Comparison of ENCODE assay signal across 12 cellular contexts in genomic region chrX:20743054-20743453, GRCh38.
"Had no signal": no experiment of that assay in that cellular context is flagged by ENCODE, and none has a peak within 500 bp of the region (broad histone marks: within the 10 kb centered on the region; RNA-seq: fewer than 3 reads in every experiment).

No MANE protein-coding gene starts in this region.

- H3K36me3 ChIP-seq: tibial artery, uterus had no signal

- DNase-seq: activated B cell treated with CpG ODN at 0.5 μM for 24 hours; activated CD4-positive, alpha-beta T cell treated with anti-CD3 and anti-CD28 coated beads, Interleukin-2, amount 10 ng/mL, durations not matched to agents 24 days and 14 days; activated naive CD8-positive, alpha-beta T cell treated with anti-CD3 and anti-CD28 coated beads for 36 hours; central memory CD4-positive, alpha-beta T cell; effector memory CD4-positive, alpha-beta T cell; foreskin melanocyte; kidney glomerular epithelial cell; mesendoderm; retina; stimulated activated CD4-positive, alpha-beta T cell treated with anti-CD3 and anti-CD28 coated beads, Interleukin-2, amount 100 ng/mL, for 48 hours; tibial artery; uterus had no signal

- H3K27me3 ChIP-seq: tibial artery, uterus had no signal

- H3K4me1 ChIP-seq: tibial artery, uterus had no signal

- H3K4me3 ChIP-seq: tibial artery, uterus had no signal

- H3K9me3 ChIP-seq: tibial artery, uterus had no signal
